In the genomic region with DNA sequence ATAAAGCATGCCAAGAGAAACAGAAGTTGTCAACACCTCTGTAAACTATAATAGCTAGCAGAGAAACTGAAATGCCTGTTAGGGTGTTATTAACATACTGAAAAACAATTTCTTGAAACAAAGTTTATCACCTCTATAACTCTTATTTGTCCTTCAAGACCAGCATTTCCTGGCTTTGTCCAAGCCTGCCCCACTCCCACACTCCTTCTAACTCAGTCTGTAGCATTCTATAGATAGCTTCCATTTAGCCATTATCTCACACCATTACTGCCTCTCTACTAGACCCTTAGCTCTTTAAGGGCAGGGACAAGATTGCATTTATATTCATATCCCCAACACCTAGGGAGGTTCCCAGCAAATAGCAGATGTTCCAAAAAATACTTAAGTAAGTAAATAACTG, we compare ENCODE assay signal across 26 cellular contexts.
"Had no signal": no experiment of that assay in that cellular context is flagged by ENCODE, and none has a peak within 500 bp of the region (broad histone marks: within the 10 kb centered on the region; RNA-seq: fewer than 3 reads in every experiment).

No MANE protein-coding gene starts in this region.

- H3K4me3 Mint-ChIP-seq: naive thymus-derived CD8-positive, alpha-beta T cell; neural crest cell; stimulated activated naive CD8-positive, alpha-beta T cell treated with anti-CD3 and anti-CD28 coated beads, Interleukin-15, amount 100 ng/mL, for 72 hours had no signal

- H3K9me3 ChIP-seq: gastroesophageal sphincter, heart left ventricle, lower lobe of right lung, neutrophil, pancreas, right lobe of liver, suprapubic skin, transverse colon, upper lobe of right lung, vagina had no signal

- FAIRE-seq: colon, islet of Langerhans had no signal

- H3K36me3 ChIP-seq: pancreas, right lobe of liver had no signal

- H3K27me3 Mint-ChIP-seq: naive thymus-derived CD8-positive, alpha-beta T cell; stimulated activated naive CD8-positive, alpha-beta T cell treated with anti-CD3 and anti-CD28 coated beads, Interleukin-15, amount 100 ng/mL, for 72 hours had no signal

- H3K27ac Mint-ChIP-seq: stimulated activated naive CD8-positive, alpha-beta T cell treated with anti-CD3 and anti-CD28 coated beads, Interleukin-15, amount 100 ng/mL, for 72 hours had no signal

- H3K27me3 ChIP-seq: gastroesophageal sphincter, heart left ventricle, hepatocyte, neutrophil, pancreas, right lobe of liver, suprapubic skin, transverse colon, upper lobe of right lung, vagina had no signal

- ATAC-seq: gastroesophageal sphincter; heart left ventricle; left colon; left ventricle myocardium superior; naive thymus-derived CD8-positive, alpha-beta T cell; pancreas; right lobe of liver; stimulated activated naive CD8-positive, alpha-beta T cell treated with anti-CD3 and anti-CD28 coated beads, Interleukin-15, amount 100 ng/mL, for 72 hours; upper lobe of right lung had no signal

- H3K27ac ChIP-seq: heart left ventricle, hepatocyte, lower lobe of right lung, neutrophil, pancreas, right lobe of liver, suprapubic skin, transverse colon, upper lobe of right lung, vagina had no signal

- H3K9me3 Mint-ChIP-seq: naive thymus-derived CD8-positive, alpha-beta T cell; neural crest cell; stimulated activated naive CD8-positive, alpha-beta T cell treated with anti-CD3 and anti-CD28 coated beads, Interleukin-15, amount 100 ng/mL, for 72 hours had no signal

- DNase-seq: effector memory CD4-positive, alpha-beta T cell; foreskin fibroblast; heart left ventricle; kidney glomerular epithelial cell; left colon; left ventricle myocardium superior; lower lobe of right lung; naive thymus-derived CD8-positive, alpha-beta T cell; pancreas; retina; right lobe of liver; small intestine; stimulated activated CD4-positive, alpha-beta T cell treated with anti-CD3 and anti-CD28 coated beads, Interleukin-15, amount 100 ng/mL, for 24 hours; stimulated activated CD4-positive, alpha-beta T cell treated with anti-CD3 and anti-CD28 coated beads, Interleukin-2, amount 100 ng/mL, for 48 hours; stimulated activated naive CD4-positive, alpha-beta T cell; stimulated activated naive CD8-positive, alpha-beta T cell treated with anti-CD3 and anti-CD28 coated beads, Interleukin-15, amount 100 ng/mL, for 72 hours; transverse colon; upper lobe of right lung had no signal

- H3K4me3 ChIP-seq: gastroesophageal sphincter, heart left ventricle, hepatocyte, lower lobe of right lung, pancreas, right lobe of liver, suprapubic skin, transverse colon, upper lobe of right lung, vagina had no signal

- H2AFZ ChIP-seq: hepatocyte had no signal

- H3K4me1 ChIP-seq: lower lobe of right lung, pancreas, right lobe of liver, suprapubic skin, transverse colon, upper lobe of right lung, vagina had no signal

- H3K4me2 ChIP-seq: hepatocyte had no signal

- H3K4me1 Mint-ChIP-seq: neural crest cell; stimulated activated naive CD8-positive, alpha-beta T cell treated with anti-CD3 and anti-CD28 coated beads, Interleukin-15, amount 100 ng/mL, for 72 hours had no signal

- H3K79me2 ChIP-seq: hepatocyte had no signal
